In genomic region chrX:48958635-48959094, GRCh38 we compare ENCODE assay signal across 8 cellular contexts. TPM values are rescaled to one million over a fixed set of nuclear protein-coding genes. Genes with fewer than 3 reads are reported as not detected.
A peak's percentile ranks its signal among the peaks of the same experiment; 100 is the strongest.
DNase-seq lines count a peak whose midpoint lies in the region; FAIRE-seq and TF ChIP-seq lines count a peak whose summit lies in the region.

No MANE protein-coding gene starts in this region.

- no peaks in the 10 kb centered on the region for H3K27me3 ChIP-seq in cardiac muscle cell

- peaks cover 18% of the 10 kb centered on the region for H3K4me1 ChIP-seq in cardiac muscle cell (ENCODE audit: low read depth)

- H3K4me3 ChIP-seq in cardiac muscle cell = peak overlapping the region; percentile 23

- no peaks in the 10 kb centered on the region for H3K9me3 ChIP-seq in cardiac muscle cell (ENCODE audit: low read depth)

- no peaks in the 10 kb centered on the region for H3K9me3 Mint-ChIP-seq in activated naive CD4-positive, alpha-beta T cell treated with anti-CD3 and anti-CD28 coated beads, Interleukin-2, amount 50 U/mL, for 24 hours
- peaks cover 18% of the 10 kb centered on the region for H3K9me3 Mint-ChIP-seq in progenitor cell of endocrine pancreas (ENCODE audit: low read depth)

- peak overlapping the region; percentile 100 for H3K27ac Mint-ChIP-seq in activated naive CD4-positive, alpha-beta T cell treated with anti-CD3 and anti-CD28 coated beads, Interleukin-2, amount 50 U/mL, for 24 hours
- H3K27ac Mint-ChIP-seq in progenitor cell of endocrine pancreas = peak overlapping the region; percentile 100

- peak overlapping the region; percentile 98 for H3K4me3 Mint-ChIP-seq in activated naive CD4-positive, alpha-beta T cell treated with anti-CD3 and anti-CD28 coated beads, Interleukin-2, amount 50 U/mL, for 24 hours
- H3K4me3 Mint-ChIP-seq in progenitor cell of endocrine pancreas (ENCODE audit: low read depth) = peak overlapping the region; percentile 100

- no peak for FAIRE-seq in frontal cortex (lab: Jason Lieb, UNC)

- H3K36me3 ChIP-seq in cardiac muscle cell = no peaks in the 10 kb centered on the region

- TF ChIP-seq CTCF in cardiac muscle cell (IDR thresholded peaks at IDR 0.05; ENCODE audit: low read depth, low read length) (no peak), progenitor cell of endocrine pancreas (IDR thresholded peaks at IDR 0.05; ENCODE audit: unreplicated experiment) (no peak)

- peaks cover 29% of the 10 kb centered on the region for H3K4me1 Mint-ChIP-seq in activated naive CD4-positive, alpha-beta T cell treated with anti-CD3 and anti-CD28 coated beads, Interleukin-2, amount 50 U/mL, for 24 hours
- peaks cover 10% of the 10 kb centered on the region for H3K4me1 Mint-ChIP-seq in progenitor cell of endocrine pancreas (ENCODE audit: low read depth)

- peak overlapping the region; percentile 100 for H3K27ac ChIP-seq in cardiac muscle cell

- peak; percentile 67 for DNase-seq in DMS53 (lab: John Stamatoyannopoulos, UW)
- DNase-seq in LoVo (ENCODE audit: low spot score) = peak; percentile 37
- DNase-seq in cardiac muscle cell (ENCODE audit: low read depth in 1 of 2, low spot score in 1 of 2) = peak; percentile 9 to 67
- DNase-seq in progenitor cell of endocrine pancreas (ENCODE audit: low spot score, unreplicated experiment) = no peak
- no peak for DNase-seq in NCI-H187 treated with DMSO at 0.1 percent for 48 hours (lab: John Stamatoyannopoulos, UW)
- DNase-seq in frontal cortex (ENCODE audit: low spot score in 2 of 2) = no peak
- no peak for DNase-seq in ureter (ENCODE audit: low spot score)

- no peaks in the 10 kb centered on the region for H3K36me3 Mint-ChIP-seq in activated naive CD4-positive, alpha-beta T cell treated with anti-CD3 and anti-CD28 coated beads, Interleukin-2, amount 50 U/mL, for 24 hours
- peaks cover 2% of the 10 kb centered on the region for H3K36me3 Mint-ChIP-seq in progenitor cell of endocrine pancreas (ENCODE audit: insufficient read depth)

- no peaks in the 10 kb centered on the region for H3K27me3 Mint-ChIP-seq in activated naive CD4-positive, alpha-beta T cell treated with anti-CD3 and anti-CD28 coated beads, Interleukin-2, amount 50 U/mL, for 24 hours
- no peaks in the 10 kb centered on the region for H3K27me3 Mint-ChIP-seq in progenitor cell of endocrine pancreas

RNA-seq across cellular contexts. Expression of gene OTUD5, which starts 1.3 kb away (rescaled TPM):
- 40.2 and 56.6 TPM in 2 replicates for total RNA-seq in cardiac muscle cell
- polyA plus RNA-seq in cardiac muscle cell = 47.8 and 55.6 TPM in 2 replicates
- 52.5 and 53.3 TPM in 2 replicates for total RNA-seq in progenitor cell of endocrine pancreas
- 17.1 TPM for total RNA-seq in frontal cortex
- total RNA-seq in ureter = 53.8 TPM

RNA-seq across cellular contexts. Expression of gene KCND1, which starts 13.0 kb away (rescaled TPM):
- total RNA-seq in cardiac muscle cell = 1.1 and 2.6 TPM in 2 replicates
- 2.3 and 3.1 TPM in 2 replicates for polyA plus RNA-seq in cardiac muscle cell
- total RNA-seq in progenitor cell of endocrine pancreas = 8.0 and 8.2 TPM in 2 replicates
- 0.41 TPM for total RNA-seq in frontal cortex
- 3.4 TPM for total RNA-seq in ureter

RNA-seq across cellular contexts. Expression of gene PIM2, which starts 39.8 kb away (rescaled TPM):
- total RNA-seq in cardiac muscle cell = 18.5 and 25.2 TPM in 2 replicates
- 20.7 and 38.4 TPM in 2 replicates for polyA plus RNA-seq in cardiac muscle cell
- total RNA-seq in progenitor cell of endocrine pancreas = 9.9 and 10.4 TPM in 2 replicates
- total RNA-seq in frontal cortex = 14.3 TPM
- total RNA-seq in ureter = 13.6 TPM

RNA-seq across cellular contexts. Expression of gene GRIPAP1, which starts 43.4 kb away (rescaled TPM):
- total RNA-seq in cardiac muscle cell (34.7 and 67.3 TPM in 2 replicates), progenitor cell of endocrine pancreas (89.9 and 98.4 TPM in 2 replicates), frontal cortex (35.1 TPM), ureter (56.8 TPM)
- 44.8 and 65.4 TPM in 2 replicates for polyA plus RNA-seq in cardiac muscle cell

RNA-seq across cellular contexts. Expression of gene SLC35A2, which starts 47.2 kb away (rescaled TPM):
- total RNA-seq in cardiac muscle cell (17.3 and 22.2 TPM in 2 replicates), progenitor cell of endocrine pancreas (33.9 and 34.9 TPM in 2 replicates), frontal cortex (9.8 TPM), ureter (38.4 TPM)
- polyA plus RNA-seq in cardiac muscle cell = 41.8 and 51.4 TPM in 2 replicates

Comparison
In these comparisons a context has a peak if more than half of its experiments do, and no peak if none do; other contexts are left out.
1. DNase-seq: peak in DMS53 (single experiment), LoVo (single experiment) and cardiac muscle cell (2 of 2); none in progenitor cell of endocrine pancreas (single experiment), NCI-H187 treated with DMSO at 0.1 percent for 48 hours (single experiment), frontal cortex (0 of 2) and ureter (single experiment).